Comparison of ENCODE assay signal across 8 cellular contexts in the genomic region with DNA sequence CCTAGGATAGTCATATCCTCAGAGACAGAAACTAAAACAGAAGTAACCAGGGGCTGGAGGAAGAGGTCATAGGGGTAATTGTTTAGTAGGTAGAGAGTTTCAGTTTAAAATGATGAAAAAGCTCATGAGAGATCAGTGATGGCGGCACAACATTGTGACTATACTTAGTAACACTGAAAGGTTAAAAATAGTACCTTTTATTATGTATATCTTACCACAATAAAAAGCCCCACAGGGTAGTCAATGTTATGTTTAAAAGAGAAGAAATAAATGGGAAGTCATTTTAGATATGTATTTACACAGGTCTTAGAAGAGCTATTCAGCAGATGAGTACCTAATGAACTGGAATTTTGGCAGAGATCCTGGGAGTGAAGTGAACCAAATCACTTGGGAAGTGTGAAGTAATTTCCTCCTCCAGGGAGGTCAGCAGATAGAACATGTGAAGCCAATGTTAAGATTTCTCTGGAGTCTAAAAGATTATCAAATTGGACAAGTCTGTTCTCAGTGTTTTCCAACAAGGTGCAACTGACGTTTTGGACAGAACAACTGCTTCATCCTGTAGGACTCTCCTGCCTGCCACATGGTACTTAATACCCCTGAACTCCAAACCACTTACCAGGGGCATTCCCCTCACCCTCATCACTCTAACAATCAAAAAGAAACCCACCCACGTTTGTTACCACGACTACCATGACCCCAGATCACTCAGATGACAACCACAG. TPM values are rescaled to one million over a fixed set of nuclear protein-coding genes. Genes with fewer than 3 reads are reported as not detected.
DNase-seq lines count a peak whose midpoint lies in the region; ATAC-seq and TF ChIP-seq lines count a peak whose summit lies in the region.

No MANE protein-coding gene starts in this region.

- no peak overlapping the region for H2AFZ ChIP-seq in smooth muscle cell (ENCODE audit: low read depth)

- H3K4me1 ChIP-seq in endocrine pancreas (ENCODE audit: control insufficient read depth, insufficient read depth, low read length): peaks cover 6% of the 10 kb centered on the region
- H3K4me1 ChIP-seq in smooth muscle cell (ENCODE audit: low read depth): peaks cover 17% of the 10 kb centered on the region

- peaks cover 23% of the 10 kb centered on the region for H3K4me1 Mint-ChIP-seq in stimulated activated effector memory CD8-positive, alpha-beta T cell treated with anti-CD3 and anti-CD28 coated beads, Interleukin-12 subunit alpha, Interleukin-12 subunit beta, amount 100 ng/mL, for 72 hours

- H3K4me2 ChIP-seq in smooth muscle cell: no peak overlapping the region

- no peaks in the 10 kb centered on the region for H4K20me1 ChIP-seq in smooth muscle cell (ENCODE audit: low read depth)

- H3K9ac ChIP-seq in endocrine pancreas (ENCODE audit: control insufficient read depth, insufficient read depth, low read length) (no peak overlapping the region), smooth muscle cell (ENCODE audit: low read depth) (no peak overlapping the region)

- H3K9me3 ChIP-seq in endocrine pancreas (ENCODE audit: control insufficient read depth, low read length): no peaks in the 10 kb centered on the region
- no peaks in the 10 kb centered on the region for H3K9me3 ChIP-seq in smooth muscle cell (replicated peaks; ENCODE audit: low read depth)

- peak; percentile 75 for ATAC-seq in GM18868 (IDR thresholded peaks at IDR 0.05; ENCODE audit: unreplicated experiment)
- peak; percentile 86 for ATAC-seq in HG02610 (IDR thresholded peaks at IDR 0.05; ENCODE audit: unreplicated experiment)
- peak; percentile 92 for ATAC-seq in stimulated activated effector memory CD8-positive, alpha-beta T cell treated with anti-CD3 and anti-CD28 coated beads, Interleukin-12 subunit alpha, Interleukin-12 subunit beta, amount 100 ng/mL, for 72 hours

- 91% methylated on average over 4 of the region's 4 CpGs for WGBS in smooth muscle cell (ENCODE audit: low lambda C conversion rate)

- no peak overlapping the region for H3K27ac ChIP-seq in smooth muscle cell (ENCODE audit: low read depth)

- H3K36me3 ChIP-seq in endocrine pancreas (ENCODE audit: control insufficient read depth, insufficient read depth, low read length) (no peaks in the 10 kb centered on the region), smooth muscle cell (ENCODE audit: low read depth) (no peaks in the 10 kb centered on the region)

- peaks cover 3% of the 10 kb centered on the region for H3F3A ChIP-seq in smooth muscle cell (ENCODE audit: low read depth)

- H3K27me3 ChIP-seq in endocrine pancreas (ENCODE audit: control insufficient read depth, insufficient read depth, low read length) (peaks cover 3% of the 10 kb centered on the region), smooth muscle cell (ENCODE audit: low read depth) (peaks cover 10% of the 10 kb centered on the region)

- H3K36me3 Mint-ChIP-seq in stimulated activated effector memory CD8-positive, alpha-beta T cell treated with anti-CD3 and anti-CD28 coated beads, Interleukin-12 subunit alpha, Interleukin-12 subunit beta, amount 100 ng/mL, for 72 hours: peaks cover 11% of the 10 kb centered on the region

- H3K9me3 Mint-ChIP-seq in stimulated activated effector memory CD8-positive, alpha-beta T cell treated with anti-CD3 and anti-CD28 coated beads, Interleukin-12 subunit alpha, Interleukin-12 subunit beta, amount 100 ng/mL, for 72 hours: peaks cover 4% of the 10 kb centered on the region

- H3K4me3 ChIP-seq in endocrine pancreas (ENCODE audit: control insufficient read depth, insufficient read depth, low read length) (peak overlapping the region; percentile 43), smooth muscle cell (no peak overlapping the region)

- peak; percentile 72 for DNase-seq in NCI-H2196 (lab: John Stamatoyannopoulos, UW; ENCODE audit: unreplicated experiment)
- DNase-seq in stimulated activated effector memory CD8-positive, alpha-beta T cell treated with anti-CD3 and anti-CD28 coated beads, Interleukin-12 subunit alpha, Interleukin-12 subunit beta, amount 100 ng/mL, for 72 hours (ENCODE audit: low spot score in 2 of 2): peak; percentile 44 to 80
- DNase-seq in D341Med (ENCODE audit: low spot score): no peak
- DNase-seq in smooth muscle cell (lab: John Stamatoyannopoulos, UW; ENCODE audit: unreplicated experiment): no peak
- DNase-seq in NCI-H82 treated with DMSO at 0.1 percent for 48 hours (lab: John Stamatoyannopoulos, UW; ENCODE audit: unreplicated experiment): no peak

- no peak for TF ChIP-seq CTCF in smooth muscle cell (IDR thresholded peaks at IDR 0.05; ENCODE audit: borderline replicate concordance, insufficient read depth, poor library complexity, severe bottlenecking)

- H3K27ac Mint-ChIP-seq in stimulated activated effector memory CD8-positive, alpha-beta T cell treated with anti-CD3 and anti-CD28 coated beads, Interleukin-12 subunit alpha, Interleukin-12 subunit beta, amount 100 ng/mL, for 72 hours: peak overlapping the region; percentile 73

- H3K79me2 ChIP-seq in smooth muscle cell (ENCODE audit: low read depth): no peaks in the 10 kb centered on the region

- H3K4me3 Mint-ChIP-seq in stimulated activated effector memory CD8-positive, alpha-beta T cell treated with anti-CD3 and anti-CD28 coated beads, Interleukin-12 subunit alpha, Interleukin-12 subunit beta, amount 100 ng/mL, for 72 hours: peak overlapping the region; percentile 34

RNA-seq across cellular contexts. Expression of gene CDCA7L, which starts 6.4 kb away (rescaled TPM):
- 7.8 and 13.9 TPM in 2 replicates for total RNA-seq in smooth muscle cell
- polyA plus RNA-seq in smooth muscle cell: 9.3 and 9.7 TPM in 2 replicates

Comparison
In these comparisons a context has a peak if more than half of its experiments do, and no peak if none do; other contexts are left out.
1. DNase-seq: peak in NCI-H2196 (single experiment) and stimulated activated effector memory CD8-positive, alpha-beta T cell treated with anti-CD3 and anti-CD28 coated beads, Interleukin-12 subunit alpha, Interleukin-12 subunit beta, amount 100 ng/mL, for 72 hours (2 of 2); none in D341Med (single experiment), smooth muscle cell (single experiment) and NCI-H82 treated with DMSO at 0.1 percent for 48 hours (single experiment).
2. Peak in every context shown above with its lines, with median percentiles within 50 percentile points of each other: ATAC-seq.